In genomic region chr10:37854606-37855005, GRCh38 we compare ENCODE assay signal across 21 cellular contexts. TPM values are rescaled to one million over a fixed set of nuclear protein-coding genes. Genes with fewer than 3 reads are reported as not detected.
A peak's percentile ranks its signal among the peaks of the same experiment; 100 is the strongest.
DNase-seq lines count a peak whose midpoint lies in the region; ATAC-seq and TF ChIP-seq lines count a peak whose summit lies in the region.
"Had no signal": no experiment of that assay in that cellular context is flagged by ENCODE, and none has a peak within 500 bp of the region (broad histone marks: within the 10 kb centered on the region; RNA-seq: fewer than 3 reads in every experiment).

No MANE protein-coding gene starts in this region.

- no peak overlapping the region; the same call in 1 of the 2 replicates for H2AFZ ChIP-seq in SK-N-SH (ENCODE audit: low read depth)
- H2AFZ ChIP-seq in OCI-LY1 (ENCODE audit: low read length), result no peak overlapping the region
- no peak overlapping the region for H2AFZ ChIP-seq in hepatocyte

- H3K27me3 Mint-ChIP-seq in stimulated activated memory B cell treated with anti-CD40 and anti-IgM and Interleukin-4, amounts not matched to agents 10 μg/mL and 1 μg/mL and 100 μg/mL, for 72 hours, result no peaks in the 10 kb centered on the region
- H3K27me3 Mint-ChIP-seq in endodermal cell (ENCODE audit: insufficient read depth), result no peaks in the 10 kb centered on the region
- H3K27me3 Mint-ChIP-seq: stimulated activated naive B cell treated with anti-CD40 and anti-IgM and Interleukin-4, amounts not matched to agents 10 μg/mL and 1 μg/mL and 100 μg/mL, for 72 hours; T-cell had no signal

- H4K20me1 ChIP-seq in SK-N-SH (ENCODE audit: insufficient read depth) (no peaks in the 10 kb centered on the region), OCI-LY1 (ENCODE audit: insufficient read depth, low read length) (no peaks in the 10 kb centered on the region), hepatocyte (ENCODE audit: insufficient read depth, poor library complexity, severe bottlenecking) (no peaks in the 10 kb centered on the region)

- DNase-seq in SK-N-SH (no peak), fibroblast of gingiva (ENCODE audit: low read depth) (peak; percentile 81), hepatocyte (ENCODE audit: low spot score) (no peak), endodermal cell (no peak)
- DNase-seq: activated CD4-positive, alpha-beta T cell treated with anti-CD3 and anti-CD28 coated beads for 4 hours; activated gamma-delta T cell; C1 segment of cervical spinal cord; cerebellar nuclear complex; DMS 273 treated with DMSO at 0.1 percent for 48 hours; effector CD8-positive, alpha-beta T cell; NCI-H187; NCI-H345; occipital lobe; stimulated activated naive B cell treated with anti-CD40 and anti-IgM and Interleukin-4, amounts not matched to agents 10 μg/mL and 1 μg/mL and 100 μg/mL, for 72 hours; T-cell had no signal

- H3K9ac ChIP-seq in SK-N-SH, result no peak overlapping the region
- no peak overlapping the region for H3K9ac ChIP-seq in OCI-LY1 (ENCODE audit: low read length)
- no peak overlapping the region for H3K9ac ChIP-seq in endodermal cell (ENCODE audit: extremely low read depth, low read length, poor library complexity, severe bottlenecking)

- ATAC-seq in SK-N-SH treated with all-trans-retinoic acid at 6 μM for 48 hours (no peak), GM21526 (IDR thresholded peaks at IDR 0.05; ENCODE audit: low FRiP score, unreplicated experiment) (no peak)
- ATAC-seq in stimulated activated memory B cell treated with anti-CD40 and anti-IgM and Interleukin-4, amounts not matched to agents 10 μg/mL and 1 μg/mL and 100 μg/mL, for 72 hours, result no peak
- ATAC-seq: stimulated activated naive B cell treated with anti-CD40 and anti-IgM and Interleukin-4, amounts not matched to agents 10 μg/mL and 1 μg/mL and 100 μg/mL, for 72 hours; T-cell had no signal

- H3K9me2 ChIP-seq in SK-N-SH (no peaks in the 10 kb centered on the region), OCI-LY1 (ENCODE audit: low read depth, low read length) (no peaks in the 10 kb centered on the region), hepatocyte (replicated peaks; ENCODE audit: insufficient read depth) (no peaks in the 10 kb centered on the region)

- POLR2A ChIA-PET in SK-N-SH (lab: Yijun Ruan, JAX), result no interaction called here

- H3K4me2 ChIP-seq in SK-N-SH (peak overlapping the region; percentile 98; the same call in 1 of the 2 replicates), OCI-LY1 (ENCODE audit: low read length) (peak overlapping the region; percentile 11; the same call in 1 of the 2 replicates), hepatocyte (no peak overlapping the region)

- no peak for TF ChIP-seq EP300 in SK-N-SH (IDR thresholded peaks at IDR 0.05; ENCODE audit: borderline replicate concordance in 1 of 2, low read depth in 1 of 2, low read length in 1 of 2)

- no peaks in the 10 kb centered on the region for H3K9me3 ChIP-seq in SK-N-SH
- H3K9me3 ChIP-seq in OCI-LY1 (ENCODE audit: low read length), result no peaks in the 10 kb centered on the region
- no peaks in the 10 kb centered on the region for H3K9me3 ChIP-seq in hepatocyte (ENCODE audit: low read depth)
- peaks cover 13% of the 10 kb centered on the region for H3K9me3 ChIP-seq in endodermal cell (ENCODE audit: control insufficient read depth, low read length)
- H3K9me3 ChIP-seq: tibial nerve had no signal

- H3K4me1 ChIP-seq in SK-N-SH (ENCODE audit: control insufficient read depth in 1 of 2, insufficient read depth in 2 of 2, low read depth in 1 of 2, low read length in 1 of 2), result peaks cover 5 to 16% of the 10 kb centered on the region in 2 experiments
- H3K4me1 ChIP-seq in OCI-LY1 (ENCODE audit: insufficient read depth, low read length, severe bottlenecking), result peaks cover 29% of the 10 kb centered on the region
- no peaks in the 10 kb centered on the region for H3K4me1 ChIP-seq in hepatocyte (ENCODE audit: insufficient read depth)
- H3K4me1 ChIP-seq in endodermal cell (ENCODE audit: control insufficient read depth, insufficient read depth, low read length), result no peaks in the 10 kb centered on the region

- H3K27me3 ChIP-seq in SK-N-SH (ENCODE audit: insufficient read depth) (no peaks in the 10 kb centered on the region), OCI-LY1 (ENCODE audit: insufficient read depth, low read length) (no peaks in the 10 kb centered on the region), hepatocyte (no peaks in the 10 kb centered on the region), endodermal cell (ENCODE audit: control insufficient read depth, insufficient read depth, low read length, poor library complexity, severe bottlenecking) (no peaks in the 10 kb centered on the region)
- H3K27me3 ChIP-seq: tibial nerve had no signal

- peaks cover 42% of the 10 kb centered on the region for H3K4me1 Mint-ChIP-seq in stimulated activated memory B cell treated with anti-CD40 and anti-IgM and Interleukin-4, amounts not matched to agents 10 μg/mL and 1 μg/mL and 100 μg/mL, for 72 hours
- peaks cover 3% of the 10 kb centered on the region for H3K4me1 Mint-ChIP-seq in endodermal cell

- H3K36me3 Mint-ChIP-seq in stimulated activated memory B cell treated with anti-CD40 and anti-IgM and Interleukin-4, amounts not matched to agents 10 μg/mL and 1 μg/mL and 100 μg/mL, for 72 hours, result peaks cover 33% of the 10 kb centered on the region
- peaks cover 20% of the 10 kb centered on the region for H3K36me3 Mint-ChIP-seq in endodermal cell (ENCODE audit: low read depth)

- CTCF ChIA-PET in SK-N-SH (lab: Yijun Ruan, JAX), result no interaction called here

- H3F3A ChIP-seq in SK-N-SH (replicated peaks; ENCODE audit: insufficient read depth) (peaks cover 9% of the 10 kb centered on the region), OCI-LY1 (ENCODE audit: insufficient read depth, low read length) (no peaks in the 10 kb centered on the region)

- H3K4me3 ChIP-seq in SK-N-SH (ENCODE audit: low read depth in 2 of 2, low read length in 1 of 2) (no peak overlapping the region), OCI-LY1 (ENCODE audit: low read depth, low read length, poor library complexity, severe bottlenecking) (no peak overlapping the region), hepatocyte (no peak overlapping the region), endodermal cell (ENCODE audit: low read length) (no peak overlapping the region)
- H3K4me3 ChIP-seq: tibial nerve had no signal

- H3K79me2 ChIP-seq in SK-N-SH (ENCODE audit: insufficient read depth) (peaks cover 45% of the 10 kb centered on the region), OCI-LY1 (ENCODE audit: insufficient read depth, low read length) (peaks cover 11% of the 10 kb centered on the region), hepatocyte (no peaks in the 10 kb centered on the region)

- TF ChIP-seq RAD21 in SK-N-SH (IDR thresholded peaks at IDR 0.05; ENCODE audit: low read length), result no peak

- no peak overlapping the region; a peak in 1 of 4 replicates for H3K27ac ChIP-seq in SK-N-SH (ENCODE audit: low read depth in 2 of 2, low read length in 1 of 2)
- no peak overlapping the region for H3K27ac ChIP-seq in OCI-LY1 (ENCODE audit: low read depth, low read length, poor library complexity, severe bottlenecking)
- H3K27ac ChIP-seq in hepatocyte, result no peak overlapping the region
- no peak overlapping the region for H3K27ac ChIP-seq in endodermal cell (ENCODE audit: low read depth, low read length)
- H3K27ac ChIP-seq: 22Rv1, tibial nerve had no signal

- H3K36me3 ChIP-seq in SK-N-SH (replicated peaks in 1 of 2; ENCODE audit: control insufficient read depth in 1 of 2, insufficient read depth in 2 of 2, low read length in 1 of 2) (peaks cover 5 to 11% of the 10 kb centered on the region in 2 experiments), OCI-LY1 (ENCODE audit: insufficient read depth, low read length) (peaks cover 27% of the 10 kb centered on the region), hepatocyte (replicated peaks; ENCODE audit: insufficient read depth, low read depth) (no peaks in the 10 kb centered on the region), endodermal cell (ENCODE audit: control insufficient read depth, insufficient read depth, low read length) (no peaks in the 10 kb centered on the region)

- H3K4me3 Mint-ChIP-seq in stimulated activated memory B cell treated with anti-CD40 and anti-IgM and Interleukin-4, amounts not matched to agents 10 μg/mL and 1 μg/mL and 100 μg/mL, for 72 hours, result peak overlapping the region; percentile 18
- no peak overlapping the region for H3K4me3 Mint-ChIP-seq in endodermal cell

- TF ChIP-seq CTCF in SK-N-SH (IDR thresholded peaks at IDR 0.05) (no peak), OCI-LY1 (IDR thresholded peaks at IDR 0.05; ENCODE audit: low read length) (no peak), hepatocyte (IDR thresholded peaks at IDR 0.05; ENCODE audit: poor library complexity) (no peak), endodermal cell (conservative IDR thresholded peaks at IDR 0.05) (no peak)

- H3K9me3 Mint-ChIP-seq in stimulated activated memory B cell treated with anti-CD40 and anti-IgM and Interleukin-4, amounts not matched to agents 10 μg/mL and 1 μg/mL and 100 μg/mL, for 72 hours, result no peaks in the 10 kb centered on the region
- H3K9me3 Mint-ChIP-seq in endodermal cell, result peaks cover 63% of the 10 kb centered on the region
- H3K9me3 Mint-ChIP-seq: stimulated activated naive B cell treated with anti-CD40 and anti-IgM and Interleukin-4, amounts not matched to agents 10 μg/mL and 1 μg/mL and 100 μg/mL, for 72 hours; T-cell had no signal

- no peak overlapping the region for H3K27ac Mint-ChIP-seq in stimulated activated memory B cell treated with anti-CD40 and anti-IgM and Interleukin-4, amounts not matched to agents 10 μg/mL and 1 μg/mL and 100 μg/mL, for 72 hours
- H3K27ac Mint-ChIP-seq in endodermal cell, result no peak overlapping the region
- H3K27ac Mint-ChIP-seq: stimulated activated naive B cell treated with anti-CD40 and anti-IgM and Interleukin-4, amounts not matched to agents 10 μg/mL and 1 μg/mL and 100 μg/mL, for 72 hours; T-cell had no signal

TF ChIP-seq in SK-N-SH, 30 proteins besides CTCF, POLR2A, EP300 and RAD21 (continues in another document):
- TF ChIP-seq TEAD4 (IDR thresholded peaks at IDR 0.05; ENCODE audit: borderline replicate concordance, insufficient read depth), result no peak
- no peak for TF ChIP-seq NFIC (IDR thresholded peaks at IDR 0.05; ENCODE audit: borderline replicate concordance)
- TF ChIP-seq RFX5 (IDR thresholded peaks at IDR 0.05; ENCODE audit: low read length), result no peak
- no peak for TF ChIP-seq SMC3 (IDR thresholded peaks at IDR 0.05; ENCODE audit: low read depth, low read length)
- TF ChIP-seq GATA2 (CRISPR knock-in tag; IDR thresholded peaks at IDR 0.05), result no peak

TF ChIP-seq in SK-N-SH treated with all-trans-retinoic acid at 6 μM for 48 hours, 23 proteins besides CTCF, POLR2A, EP300 and RAD21:
- TF ChIP-seq TCF4 (CRISPR knock-in tag; IDR thresholded peaks at IDR 0.05; ENCODE audit: borderline replicate concordance) (no peak), ZNF565 (CRISPR knock-in tag; conservative IDR thresholded peaks at IDR 0.05; ENCODE audit: low read depth) (no peak), ZNF70 (CRISPR knock-in tag; IDR thresholded peaks at IDR 0.05) (no peak)

RNA-seq across cellular contexts. Expression of gene ZNF248, which starts 2.8 kb away (rescaled TPM):
- 6.5 and 11.3 TPM in 2 replicates for polyA plus RNA-seq in SK-N-SH (2012; rRNA removed)
- 6.6 and 6.8 TPM in 2 replicates for polyA plus RNA-seq in SK-N-SH (2012; cell fraction: cytosol; rRNA removed)
- polyA plus RNA-seq in SK-N-SH (2012; cell fraction: nucleus; rRNA removed), result 25.0 and 47.0 TPM in 2 replicates
- not detected in 2 replicates for total RNA-seq in hepatocyte
- polyA plus RNA-seq in hepatocyte, result not detected in 2 replicates
- 10 to 100 TPM in 1 of 2 donors, 1 to 10 TPM in 1; 7.2 to 17.8 TPM for total RNA-seq in endodermal cell
- polyA plus RNA-seq in endodermal cell (2013, experiment 1 of 2), result 17.5 TPM
- polyA plus RNA-seq in endodermal cell (2013, experiment 2 of 2), result 16.9 TPM
